In genomic region chr12:32061033-32061432, GRCh38 we compare ENCODE assay signal across 8 cellular contexts.
"Had no signal": no experiment of that assay in that cellular context is flagged by ENCODE, and none has a peak within 500 bp of the region (broad histone marks: within the 10 kb centered on the region; RNA-seq: fewer than 3 reads in every experiment).

No MANE protein-coding gene starts in this region.

- H3K27ac ChIP-seq: brain microvascular endothelial cell, cardiac muscle cell had no signal

- H3K4me3 Mint-ChIP-seq: activated CD4-positive, alpha-beta memory T cell treated with anti-CD3 and anti-CD28 coated beads for 36 hours; activated CD4-positive, alpha-beta T cell treated with anti-CD3 and anti-CD28 coated beads, Interleukin-2, amount 10 ng/mL, durations not matched to agents 7 days and 5 days; activated T-cell treated with anti-CD3 and anti-CD28 coated beads, Interleukin-2, amount 50 U/mL, for 4 hours; T-helper 17 cell had no signal

- H3K27me3 ChIP-seq: brain microvascular endothelial cell, cardiac muscle cell had no signal

- H3K27ac Mint-ChIP-seq: activated CD4-positive, alpha-beta memory T cell treated with anti-CD3 and anti-CD28 coated beads for 36 hours; activated CD4-positive, alpha-beta T cell treated with anti-CD3 and anti-CD28 coated beads, Interleukin-2, amount 10 ng/mL, durations not matched to agents 7 days and 5 days; activated naive CD4-positive, alpha-beta T cell treated with anti-CD3 and anti-CD28 coated beads, Interleukin-2, amount 50 U/mL, for 72 hours; T-helper 17 cell had no signal

- H3K36me3 Mint-ChIP-seq: activated CD4-positive, alpha-beta memory T cell treated with anti-CD3 and anti-CD28 coated beads for 36 hours; activated naive CD4-positive, alpha-beta T cell treated with anti-CD3 and anti-CD28 coated beads, Interleukin-2, amount 50 U/mL, for 72 hours had no signal

- H3K36me3 ChIP-seq: brain microvascular endothelial cell, cardiac muscle cell had no signal

- H3K4me3 ChIP-seq: cardiac muscle cell had no signal

- H3K9me3 Mint-ChIP-seq: activated B cell treated with CpG ODN at 0.5 μM for 24 hours; activated CD4-positive, alpha-beta memory T cell treated with anti-CD3 and anti-CD28 coated beads for 36 hours; activated naive CD4-positive, alpha-beta T cell treated with anti-CD3 and anti-CD28 coated beads, Interleukin-2, amount 50 U/mL, for 72 hours; activated T-cell treated with anti-CD3 and anti-CD28 coated beads, Interleukin-2, amount 50 U/mL, for 4 hours had no signal

- H3K27me3 Mint-ChIP-seq: activated B cell treated with CpG ODN at 0.5 μM for 24 hours; activated CD4-positive, alpha-beta memory T cell treated with anti-CD3 and anti-CD28 coated beads for 36 hours; activated CD4-positive, alpha-beta T cell treated with anti-CD3 and anti-CD28 coated beads, Interleukin-2, amount 10 ng/mL, durations not matched to agents 7 days and 5 days; T-helper 17 cell had no signal
